ENCODE assay signal across 8 cellular contexts in genomic region chr11:112529071-112529470, GRCh38.
"Had no signal": no experiment of that assay in that cellular context is flagged by ENCODE, and none has a peak within 500 bp of the region (broad histone marks: within the 10 kb centered on the region; RNA-seq: fewer than 3 reads in every experiment).

No MANE protein-coding gene starts in this region.

- H3K4me1 Mint-ChIP-seq: IgD-negative memory B cell had no signal

- H3K36me3 Mint-ChIP-seq: IgD-negative memory B cell had no signal

- H3K27ac Mint-ChIP-seq: IgD-negative memory B cell had no signal

- ATAC-seq: HepG2, K562 had no signal

- H3K4me3 ChIP-seq: K562 had no signal

- FAIRE-seq: HepG2, K562 had no signal

- DNase-seq: IMR-90, KBM-7, KG1 had no signal

- H3K4me2 ChIP-seq: KMS-11 had no signal

- H3K27ac ChIP-seq: HL-60, KMS-11 had no signal
